Comparison of ENCODE assay signal across 8 cellular contexts in the genomic region with DNA sequence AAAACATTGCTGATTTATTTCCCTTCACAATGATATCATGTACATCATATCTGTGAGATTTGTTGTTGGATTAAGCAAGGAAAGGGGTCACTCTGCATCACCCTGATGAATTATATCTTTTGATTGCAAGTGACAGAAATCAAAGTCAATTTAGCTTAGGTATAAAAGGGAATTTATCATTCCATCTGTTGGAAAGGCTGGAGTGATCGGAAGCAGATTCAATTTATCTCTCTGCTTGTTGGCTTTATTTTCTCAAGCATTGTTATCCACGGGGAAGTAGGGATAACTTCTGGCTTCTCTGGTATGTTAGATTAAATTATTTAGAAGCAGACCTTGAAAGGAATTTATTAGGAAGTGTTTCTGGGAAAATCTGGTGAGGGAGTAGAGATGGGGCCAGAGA.
"Had no signal": no experiment of that assay in that cellular context is flagged by ENCODE, and none has a peak within 500 bp of the region (broad histone marks: within the 10 kb centered on the region; RNA-seq: fewer than 3 reads in every experiment).

No MANE protein-coding gene starts in this region.

- H3K4me3 Mint-ChIP-seq: IgD-negative memory B cell had no signal

- H3K36me3 Mint-ChIP-seq: IgD-negative memory B cell had no signal

- H3K4me3 ChIP-seq: K562 had no signal

- H3K27ac ChIP-seq: HL-60, KMS-11 had no signal

- H3K9me3 Mint-ChIP-seq: IgD-negative memory B cell had no signal

- H3K27me3 Mint-ChIP-seq: IgD-negative memory B cell had no signal

- H3K4me2 ChIP-seq: KMS-11 had no signal

- H3K9ac ChIP-seq: KMS-11 had no signal

- H3K4me1 Mint-ChIP-seq: IgD-negative memory B cell had no signal

- H3K27ac Mint-ChIP-seq: IgD-negative memory B cell had no signal

- ATAC-seq: HepG2, K562 had no signal

- DNase-seq: IMR-90, KBM-7, KG1 had no signal
